In the genomic region with DNA sequence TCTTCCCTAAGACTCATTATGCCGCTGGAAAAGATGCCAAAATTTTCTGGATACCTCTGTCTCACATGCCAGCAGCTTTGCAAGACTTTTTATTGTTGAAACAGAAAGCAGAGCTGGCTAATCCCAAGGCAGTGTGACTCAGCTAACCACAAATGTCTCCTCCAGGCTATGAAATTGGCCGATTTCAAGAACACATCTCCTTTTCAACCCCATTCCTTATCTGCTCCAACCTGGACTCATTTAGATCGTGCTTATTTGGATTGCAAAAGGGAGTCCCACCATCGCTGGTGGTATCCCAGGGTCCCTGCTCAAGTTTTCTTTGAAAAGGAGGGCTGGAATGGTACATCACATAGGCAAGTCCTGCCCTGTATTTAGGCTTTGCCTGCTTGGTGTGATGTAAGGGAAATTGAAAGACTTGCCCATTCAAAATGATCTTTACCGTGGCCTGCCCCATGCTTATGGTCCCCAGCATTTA, we compare ENCODE assay signal across 9 cellular contexts. TPM values are rescaled to one million over a fixed set of nuclear protein-coding genes. Genes with fewer than 3 reads are reported as not detected.
DNase-seq lines count a peak whose midpoint lies in the region; ATAC-seq and TF ChIP-seq lines count a peak whose summit lies in the region.
"Had no signal": no experiment of that assay in that cellular context is flagged by ENCODE, and none has a peak within 500 bp of the region (broad histone marks: within the 10 kb centered on the region; RNA-seq: fewer than 3 reads in every experiment).

No MANE protein-coding gene starts in this region.

- POLR2A ChIA-PET in activated CD4-positive, alpha-beta T cell treated with anti-CD3 and anti-CD28 coated beads for 36 hours (lab: Charles Lee): no interaction called here
- POLR2A ChIA-PET in WTC11 (lab: Charles Lee): no interaction called here

- TF ChIP-seq CTCF in chondrocyte (IDR thresholded peaks at IDR 0.05): no peak
- no peak for TF ChIP-seq CTCF in GM10266 (IDR thresholded peaks at IDR 0.05; ENCODE audit: control insufficient read depth, insufficient read depth, low read depth, missing control alignments)
- no peak for TF ChIP-seq CTCF in WTC11 (IDR thresholded peaks at IDR 0.05)

- DNase-seq in activated CD4-positive, alpha-beta T cell treated with anti-CD3 and anti-CD28 coated beads for 36 hours: peak; percentile 34
- DNase-seq in activated CD4-positive, alpha-beta T cell treated with anti-CD3 and anti-CD28 coated beads, Interleukin-2, amount 50 U/mL, for 4 hours: no peak
- DNase-seq in NOMO-1 treated with DMSO at 0.1 percent for 48 hours (lab: John Stamatoyannopoulos, UW; ENCODE audit: unreplicated experiment) (peak; percentile 72), chondrocyte (ENCODE audit: low spot score) (no peak), skeletal muscle cell (ENCODE audit: low read depth) (peak; percentile 89), GM10266 (ENCODE audit: extremely low spot score) (no peak), WTC11 (ENCODE audit: low spot score) (no peak), NCI-H2081 (lab: John Stamatoyannopoulos, UW) (no peak)

- H3K27me3 Mint-ChIP-seq in activated CD4-positive, alpha-beta T cell treated with anti-CD3 and anti-CD28 coated beads for 36 hours: peaks cover 6% of the 10 kb centered on the region
- peaks cover 4% of the 10 kb centered on the region for H3K27me3 Mint-ChIP-seq in chondrocyte (ENCODE audit: low read depth)
- H3K27me3 Mint-ChIP-seq in WTC11 (ENCODE audit: low read depth): peaks cover 5% of the 10 kb centered on the region

- peaks cover 4% of the 10 kb centered on the region for H3K36me3 Mint-ChIP-seq in activated CD4-positive, alpha-beta T cell treated with anti-CD3 and anti-CD28 coated beads for 36 hours (ENCODE audit: low read depth)
- H3K36me3 Mint-ChIP-seq in chondrocyte (ENCODE audit: low read depth) (no peaks in the 10 kb centered on the region), WTC11 (no peaks in the 10 kb centered on the region)

- no peak overlapping the region for H3K4me3 ChIP-seq in skeletal muscle cell (ENCODE audit: low read depth, low read length)
- H3K4me3 ChIP-seq: BLaER1 had no signal

- CTCF ChIA-PET in activated CD4-positive, alpha-beta T cell treated with anti-CD3 and anti-CD28 coated beads for 36 hours (lab: Charles Lee): interaction anchor here (1.0 to 5.9 kb wide), 5 partner anchors 11 to 47 kb away, joined by 3 to 41 read pairs (median 4); a partner anchor contains a TSS
- CTCF ChIA-PET in WTC11 (lab: Charles Lee): interaction anchor here (1.2 kb wide), 1 partner anchor 10 kb away, joined by 3 read pairs; no protein-coding TSS in a partner anchor

- H3K27ac Mint-ChIP-seq in activated CD4-positive, alpha-beta T cell treated with anti-CD3 and anti-CD28 coated beads for 36 hours: peak overlapping the region; percentile 28
- H3K27ac Mint-ChIP-seq in chondrocyte (ENCODE audit: unreplicated experiment) (peak overlapping the region; percentile 73), WTC11 (no peak overlapping the region)

- no peak overlapping the region for H3K4me3 Mint-ChIP-seq in activated CD4-positive, alpha-beta T cell treated with anti-CD3 and anti-CD28 coated beads for 36 hours
- peak overlapping the region; percentile 26 for H3K4me3 Mint-ChIP-seq in chondrocyte (ENCODE audit: unreplicated experiment)
- H3K4me3 Mint-ChIP-seq in WTC11: no peak overlapping the region

- peaks cover 25% of the 10 kb centered on the region for H3K4me1 Mint-ChIP-seq in activated CD4-positive, alpha-beta T cell treated with anti-CD3 and anti-CD28 coated beads for 36 hours
- H3K4me1 Mint-ChIP-seq in chondrocyte (ENCODE audit: low read depth) (peaks cover 33% of the 10 kb centered on the region), WTC11 (no peaks in the 10 kb centered on the region)

- intact Hi-C loops in activated CD4-positive, alpha-beta T cell treated with anti-CD3 and anti-CD28 coated beads for 36 hours (cut with DNase I, micrococcal nuclease): loop anchor here (1.0 kb wide), 3 partner anchors 10 to 26 kb away; a partner anchor contains a TSS

- H3K9me3 Mint-ChIP-seq in activated CD4-positive, alpha-beta T cell treated with anti-CD3 and anti-CD28 coated beads for 36 hours (ENCODE audit: low read depth): no peaks in the 10 kb centered on the region
- H3K9me3 Mint-ChIP-seq in chondrocyte (ENCODE audit: low read depth): peaks cover 2% of the 10 kb centered on the region
- H3K9me3 Mint-ChIP-seq in WTC11: no peaks in the 10 kb centered on the region; the same call in 1 of the 2 replicates

- peak; percentile 87 for ATAC-seq in activated CD4-positive, alpha-beta T cell treated with anti-CD3 and anti-CD28 coated beads for 36 hours
- no peak for ATAC-seq in WTC11

TF ChIP-seq in WTC11, 78 proteins besides CTCF, POLR2A, EP300 and RAD21:
- TF ChIP-seq, protein P1, sequence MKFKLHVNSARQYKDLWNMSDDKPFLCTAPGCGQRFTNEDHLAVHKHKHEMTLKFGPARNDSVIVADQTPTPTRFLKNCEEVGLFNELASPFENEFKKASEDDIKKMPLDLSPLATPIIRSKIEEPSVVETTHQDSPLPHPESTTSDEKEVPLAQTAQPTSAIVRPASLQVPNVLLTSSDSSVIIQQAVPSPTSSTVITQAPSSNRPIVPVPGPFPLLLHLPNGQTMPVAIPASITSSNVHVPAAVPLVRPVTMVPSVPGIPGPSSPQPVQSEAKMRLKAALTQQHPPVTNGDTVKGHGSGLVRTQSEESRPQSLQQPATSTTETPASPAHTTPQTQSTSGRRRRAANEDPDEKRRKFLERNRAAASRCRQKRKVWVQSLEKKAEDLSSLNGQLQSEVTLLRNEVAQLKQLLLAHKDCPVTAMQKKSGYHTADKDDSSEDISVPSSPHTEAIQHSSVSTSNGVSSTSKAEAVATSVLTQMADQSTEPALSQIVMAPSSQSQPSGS (CRISPR knock-in tag; IDR thresholded peaks at IDR 0.05; ENCODE audit: borderline replicate concordance, low read depth): no peak
- no peak for TF ChIP-seq SOX15 (CRISPR knock-in tag; IDR thresholded peaks at IDR 0.05)
- no peak for TF ChIP-seq TEAD1 (CRISPR knock-in tag; IDR thresholded peaks at IDR 0.05)
- no peak for TF ChIP-seq ESRRA (CRISPR knock-in tag; IDR thresholded peaks at IDR 0.05; ENCODE audit: borderline replicate concordance)
- TF ChIP-seq HMGA2 (CRISPR knock-in tag; IDR thresholded peaks at IDR 0.05): no peak

RNA-seq across cellular contexts. Expression of a gene that starts 26.3 kb away (rescaled TPM):
- 1 to 10 TPM; 4.1 to 4.8 TPM for total RNA-seq in activated CD4-positive, alpha-beta T cell treated with anti-CD3 and anti-CD28 coated beads for 36 hours
- total RNA-seq in chondrocyte: not detected in 3 replicates
- total RNA-seq in WTC11 (2021): not detected in 3 replicates

Comparison
In these comparisons a context has a peak if more than half of its experiments do, and no peak if none do; other contexts are left out.
1. DNase-seq: peak in activated CD4-positive, alpha-beta T cell treated with anti-CD3 and anti-CD28 coated beads for 36 hours (single experiment), NOMO-1 treated with DMSO at 0.1 percent for 48 hours (single experiment) and skeletal muscle cell (single experiment); none in activated CD4-positive, alpha-beta T cell treated with anti-CD3 and anti-CD28 coated beads, Interleukin-2, amount 50 U/mL, for 4 hours (0 of 2), chondrocyte (single experiment), GM10266 (single experiment), WTC11 (single experiment) and NCI-H2081 (0 of 2).